Comparison of ENCODE assay signal across 23 cellular contexts in genomic region chr6:105191351-105191750, GRCh38. TPM values are rescaled to one million over a fixed set of nuclear protein-coding genes. Genes with fewer than 3 reads are reported as not detected.
A peak's percentile ranks its signal among the peaks of the same experiment; 100 is the strongest.
DNase-seq lines count a peak whose midpoint lies in the region; ATAC-seq, FAIRE-seq and TF ChIP-seq lines count a peak whose summit lies in the region.
"Had no signal": no experiment of that assay in that cellular context is flagged by ENCODE, and none has a peak within 500 bp of the region (broad histone marks: within the 10 kb centered on the region; RNA-seq: fewer than 3 reads in every experiment).

No MANE protein-coding gene starts in this region.

- intact Hi-C loops in IMR-90 (cut with micrococcal nuclease), result no loop called here

- H2BK120ac ChIP-seq in IMR-90 (ENCODE audit: low read depth, low read length), result no peak overlapping the region

- H2AK9ac ChIP-seq in IMR-90 (replicated peaks; ENCODE audit: low read depth, low read length, poor library complexity), result no peak overlapping the region

- dilution Hi-C loops in IMR-90 (cut with HindIII; ENCODE audit: low sequenced_read_pairs, unreplicated experiment), result no loop called here

- H3K36me3 ChIP-seq in IMR-90 (ENCODE audit: control insufficient read depth, insufficient read depth, low read length), result no peaks in the 10 kb centered on the region
- H3K36me3 ChIP-seq in bronchial epithelial cell (ENCODE audit: control insufficient read depth, insufficient read depth, low read length), result no peaks in the 10 kb centered on the region
- H3K36me3 ChIP-seq: BE2C had no signal

- no peak overlapping the region for H3K23ac ChIP-seq in IMR-90 (ENCODE audit: low read depth, low read length)

- H4K8ac ChIP-seq in IMR-90 (ENCODE audit: low read depth in 2 of 2, low read length in 2 of 2), result no peak overlapping the region

- no peak overlapping the region for H3K56ac ChIP-seq in IMR-90 (ENCODE audit: extremely low read depth, insufficient read depth, low read length)

- no peak overlapping the region for H2BK20ac ChIP-seq in IMR-90 (ENCODE audit: low read depth, low read length)

- no peak overlapping the region for H4K91ac ChIP-seq in IMR-90 (ENCODE audit: insufficient read depth, low read depth, low read length)

- WGBS in IMR-90 (ENCODE audit: extremely low coverage in 2 of 2, insufficient read length in 1 of 2), 2 experiments, result no CpG with 5 or more reads among the region's 1 CpG

- 0 out of 2 replicates have a peak, but pooled peaks cover 2% of the 10 kb centered on the region for H3K9me3 ChIP-seq in IMR-90 (ENCODE audit: control insufficient read depth, insufficient read depth, low read length)
- H3K9me3 ChIP-seq: BE2C had no signal

- no peak overlapping the region for H3K4ac ChIP-seq in IMR-90 (ENCODE audit: low read depth, low read length)

- BruUV-seq in IMR-90 (replicated peaks; lab: Mats Ljungman, UMichigan), result no TSS peak

- ATAC-seq in IMR-90 (ENCODE audit: low read depth) (no peak), HG03108 (IDR thresholded peaks at IDR 0.05; ENCODE audit: unreplicated experiment) (no peak)
- ATAC-seq: A549 had no signal

- no peaks in the 10 kb centered on the region for H3K27me3 ChIP-seq in IMR-90 (ENCODE audit: control insufficient read depth, insufficient read depth, low read length)
- H3K27me3 ChIP-seq in bronchial epithelial cell (ENCODE audit: control insufficient read depth, insufficient read depth, low read length), result no peaks in the 10 kb centered on the region
- H3K27me3 ChIP-seq: BE2C had no signal

- no peak overlapping the region for H2AK5ac ChIP-seq in IMR-90 (ENCODE audit: low read depth, low read length)

- H3K79me1 ChIP-seq in IMR-90 (ENCODE audit: low read depth in 1 of 2, low read length in 2 of 2), result no peaks in the 10 kb centered on the region

- no peak overlapping the region for H3K4me3 ChIP-seq in IMR-90 (ENCODE audit: insufficient read depth, low read depth, low read length)
- no peak overlapping the region for H3K4me3 ChIP-seq in bronchial epithelial cell (ENCODE audit: low read depth, low read length)
- no peak overlapping the region for H3K4me3 ChIP-seq in fibroblast of mammary gland (ENCODE audit: control insufficient read depth, low read depth, low read length)
- H3K4me3 ChIP-seq: A549 had no signal

- no peak for TF ChIP-seq POLR2A in IMR-90 (IDR thresholded peaks at IDR 0.05; ENCODE audit: low read depth, low read length)

- no peak for TF ChIP-seq RAD21 in IMR-90 (IDR thresholded peaks at IDR 0.05; ENCODE audit: low read length)

- no peak overlapping the region for H3K14ac ChIP-seq in IMR-90 (replicated peaks; ENCODE audit: low read depth, low read length)

- no peak for FAIRE-seq in bronchial epithelial cell (lab: Jason Lieb, UNC)
- FAIRE-seq: A549, H54, HTR-8/SVneo had no signal

- DNase-seq in IMR-90 (peak; percentile 34), bronchial epithelial cell (ENCODE audit: low read depth) (peak; percentile 60), fibroblast of mammary gland (ENCODE audit: low read depth) (peak; percentile 66), superior temporal gyrus (ENCODE audit: extremely low spot score) (peak; percentile 43), NCI-H1105 treated with DMSO at 0.1 percent for 48 hours (lab: John Stamatoyannopoulos, UW) (no peak), SIG-M5 treated with dmso at 0.1 percent for 504 hours (lab: John Stamatoyannopoulos, UW; ENCODE audit: unreplicated experiment) (no peak)
- DNase-seq: BE2C; EL; HFFc6; MV-4-11; NCI-H1694; NCI-H2081; NCI-H2171; NCI-H345; NCI-H774; NK-92 treated with Interleukin-12 subunit alpha and Interleukin-12 subunit beta, amount 100 ng/mL, for 24 hours; SHP77 treated with DMSO at 0.1 percent for 48 hours had no signal

- no peaks in the 10 kb centered on the region for H4K20me1 ChIP-seq in IMR-90 (ENCODE audit: insufficient read depth, low read length)

- no peak overlapping the region for H4K5ac ChIP-seq in IMR-90 (ENCODE audit: low read depth, low read length)

- in situ Hi-C loops in IMR-90 (cut with MboI; ENCODE audit: low sequenced_read_pairs), result no loop called here

- no peak overlapping the region for H3K27ac ChIP-seq in IMR-90 (ENCODE audit: insufficient read depth, low read length)
- H3K27ac ChIP-seq: A549, RWPE1 had no signal

- no peak overlapping the region for H3K4me2 ChIP-seq in IMR-90 (ENCODE audit: low read depth, low read length)
- H3K4me2 ChIP-seq: A549 had no signal

- H2BK15ac ChIP-seq in IMR-90 (ENCODE audit: low read depth, low read length), result no peak overlapping the region

- no peak overlapping the region for H3K9ac ChIP-seq in IMR-90 (ENCODE audit: low read depth, low read length)

- no peak overlapping the region for H2AFZ ChIP-seq in IMR-90 (replicated peaks; ENCODE audit: low read length, poor library complexity)

- peaks cover 3% of the 10 kb centered on the region for H3K4me1 ChIP-seq in IMR-90 (ENCODE audit: control insufficient read depth, insufficient read depth, low read length)
- H3K4me1 ChIP-seq: A549, BE2C had no signal

- no peak overlapping the region for H3K18ac ChIP-seq in IMR-90 (ENCODE audit: low read depth, low read length)

- H2BK5ac ChIP-seq in IMR-90 (ENCODE audit: low read depth, low read length, poor library complexity, severe bottlenecking), result no peak overlapping the region

- no peaks in the 10 kb centered on the region for H3K9me1 ChIP-seq in IMR-90 (ENCODE audit: insufficient read depth, low read length)

- TF ChIP-seq CTCF in IMR-90 (conservative IDR thresholded peaks at IDR 0.05; ENCODE audit: low read depth, low read length), result no peak
- TF ChIP-seq CTCF in bronchial epithelial cell (IDR thresholded peaks at IDR 0.05; ENCODE audit: insufficient read depth, low read length, severe bottlenecking), result no peak
- TF ChIP-seq CTCF in fibroblast of mammary gland (conservative IDR thresholded peaks at IDR 0.05; ENCODE audit: control insufficient read depth, insufficient read depth, low read depth, low read length), result no peak

- CTCF ChIA-PET in IMR-90 (lab: Yijun Ruan, JAX), result no interaction called here

- POLR2A ChIA-PET in IMR-90 (lab: Charles Lee; ENCODE audit: unreplicated experiment), result no interaction called here

TF ChIP-seq in IMR-90, 13 proteins besides CTCF, POLR2A, EP300 and RAD21:
- TF ChIP-seq RCOR1 (IDR thresholded peaks at IDR 0.05; ENCODE audit: insufficient replicate concordance, low read length), result no peak
TF ChIP-seq in IMR-90: peak in this region for 0.

RNA-seq across cellular contexts. Expression of gene POPDC3, which starts 11.5 kb away (rescaled TPM):
- 25.8 and 29.4 TPM in 2 replicates for total RNA-seq in IMR-90 (2012; rRNA removed)
- 19.7 and 22.7 TPM in 2 replicates for polyA plus RNA-seq in IMR-90 (2012; rRNA removed)
- polyA plus RNA-seq in IMR-90 (2012; cell fraction: cytosol; rRNA removed), result 3.7 and 8.9 TPM in 2 replicates
- 1.9 and 20.4 TPM in 2 replicates for polyA plus RNA-seq in IMR-90 (2012; cell fraction: nucleus; rRNA removed; ENCODE audit: low replicate concordance)
- total RNA-seq in bronchial epithelial cell, result 1.4 and 5.8 TPM in 2 replicates
- polyA plus RNA-seq: IgD-negative memory B cell had no signal

Comparison
In these comparisons a context has a peak if more than half of its experiments do, and no peak if none do; other contexts are left out.
1. DNase-seq: peak in IMR-90 (single experiment), bronchial epithelial cell (single experiment), fibroblast of mammary gland (single experiment) and superior temporal gyrus (single experiment); none in NCI-H1105 treated with DMSO at 0.1 percent for 48 hours (single experiment) and SIG-M5 treated with dmso at 0.1 percent for 504 hours (single experiment).